In the genomic region with DNA sequence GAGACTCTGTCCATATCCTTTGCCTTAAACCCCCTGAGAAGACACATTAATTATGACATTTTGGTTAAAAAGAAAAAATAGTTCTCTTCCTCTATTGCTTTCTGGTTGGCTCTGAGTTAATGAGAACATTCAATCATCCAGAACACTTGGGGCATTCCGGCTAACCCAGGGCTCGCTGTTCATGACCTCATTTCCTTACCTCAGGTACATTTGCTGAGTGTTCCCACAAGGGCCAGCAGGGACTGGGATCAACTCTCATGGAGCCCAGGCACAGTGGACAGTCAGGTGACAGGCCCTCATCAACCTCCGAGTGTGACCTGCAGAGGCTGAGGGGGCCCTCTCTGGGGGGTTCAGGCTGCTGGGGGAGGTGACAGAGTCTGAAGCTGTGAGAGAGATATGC, we compare ENCODE assay signal across 18 cellular contexts.
DNase-seq lines count a peak whose midpoint lies in the region; ATAC-seq, FAIRE-seq and TF ChIP-seq lines count a peak whose summit lies in the region.
"Had no signal": no experiment of that assay in that cellular context is flagged by ENCODE, and none has a peak within 500 bp of the region (broad histone marks: within the 10 kb centered on the region; RNA-seq: fewer than 3 reads in every experiment).

No MANE protein-coding gene starts in this region.

- DNase-seq in Caki2 (ENCODE audit: low read depth) (peak; percentile 55), RCC 7860 (ENCODE audit: low spot score) (peak; percentile 33), glomerular visceral epithelial cell (ENCODE audit: extremely low spot score) (peak; percentile 8), neural crest cell (ENCODE audit: low read depth, low spot score) (no peak), GM13977 (ENCODE audit: low spot score) (no peak), lower lobe of right lung (no peak)
- no peak for DNase-seq in stimulated activated naive CD4-positive, alpha-beta T cell (lab: John Stamatoyannopoulos, UW)
- DNase-seq: 8988T; Calu3; CD4-positive, alpha-beta memory T cell; DMS79 treated with DMSO at 0.1 percent for 48 hours; H9 had no signal

- peaks cover 4% of the 10 kb centered on the region for H3K27me3 ChIP-seq in lower lobe of right lung (ENCODE audit: low read depth)
- H3K27me3 ChIP-seq: BLaER1 had no signal

- H3K36me3 Mint-ChIP-seq in neural crest cell (ENCODE audit: low read depth): no peaks in the 10 kb centered on the region
- H3K36me3 Mint-ChIP-seq: CD14-positive monocyte; CD4-positive, alpha-beta memory T cell had no signal

- no peaks in the 10 kb centered on the region for H3K36me3 ChIP-seq in lower lobe of right lung
- H3K36me3 ChIP-seq: BLaER1 had no signal

- no peaks in the 10 kb centered on the region for H3K27me3 Mint-ChIP-seq in neural crest cell (ENCODE audit: low read depth)

- H3K9me3 Mint-ChIP-seq in neural crest cell: no peaks in the 10 kb centered on the region
- H3K9me3 Mint-ChIP-seq: CD14-positive monocyte, H9 had no signal

- ATAC-seq in HG03378 (IDR thresholded peaks at IDR 0.05; ENCODE audit: unreplicated experiment): no peak
- ATAC-seq in lower lobe of right lung: no peak

- no peaks in the 10 kb centered on the region for H3K4me1 ChIP-seq in lower lobe of right lung

- no peak overlapping the region for H3K27ac ChIP-seq in lower lobe of right lung
- H3K27ac ChIP-seq: BLaER1, HL-60 had no signal

- H3K9me3 ChIP-seq in lower lobe of right lung: no peaks in the 10 kb centered on the region
- H3K9me3 ChIP-seq: BLaER1 had no signal

- TF ChIP-seq CTCF in neural crest cell (conservative IDR thresholded peaks at IDR 0.05) (no peak), GM13977 (IDR thresholded peaks at IDR 0.05; ENCODE audit: extremely low read depth, insufficient read depth, missing control alignments) (no peak), lower lobe of right lung (IDR thresholded peaks at IDR 0.05) (no peak)

- in situ Hi-C loops in Caki2 (cut with HindIII; ENCODE audit: low pct_unique_long_range_greater_than_20kb, low sequenced_read_pairs): no loop called here
- in situ Hi-C loops in GM13977 (cut with MboI; ENCODE audit: low pct_unique_long_range_greater_than_20kb, low sequenced_read_pairs, unreplicated experiment): no loop called here

- H3K4me3 Mint-ChIP-seq in neural crest cell: no peak overlapping the region
- H3K4me3 Mint-ChIP-seq: CD14-positive monocyte, H9 had no signal

- peaks cover 17% of the 10 kb centered on the region for H3K4me1 Mint-ChIP-seq in neural crest cell
- H3K4me1 Mint-ChIP-seq: CD14-positive monocyte; CD4-positive, alpha-beta memory T cell had no signal

- H3K4me3 ChIP-seq in lower lobe of right lung: no peak overlapping the region
- H3K4me3 ChIP-seq: BLaER1 had no signal

- intact Hi-C loops in lower lobe of right lung (cut with DNase I): no loop called here

- FAIRE-seq in RCC 7860 (lab: Jason Lieb, UNC): no peak
- FAIRE-seq: GM12892, H1 had no signal

- peak overlapping the region; percentile 83 for H3K27ac Mint-ChIP-seq in neural crest cell (ENCODE audit: unreplicated experiment)
- H3K27ac Mint-ChIP-seq: CD14-positive monocyte; CD4-positive, alpha-beta memory T cell; H9 had no signal

Comparison
In these comparisons a context has a peak if more than half of its experiments do, and no peak if none do; other contexts are left out.
1. DNase-seq: peak in Caki2 (single experiment), RCC 7860 (single experiment) and glomerular visceral epithelial cell (single experiment); none in neural crest cell (single experiment), stimulated activated naive CD4-positive, alpha-beta T cell (0 of 6), GM13977 (single experiment) and lower lobe of right lung (single experiment).